Comparison of ENCODE assay signal across 24 cellular contexts in the genomic region with DNA sequence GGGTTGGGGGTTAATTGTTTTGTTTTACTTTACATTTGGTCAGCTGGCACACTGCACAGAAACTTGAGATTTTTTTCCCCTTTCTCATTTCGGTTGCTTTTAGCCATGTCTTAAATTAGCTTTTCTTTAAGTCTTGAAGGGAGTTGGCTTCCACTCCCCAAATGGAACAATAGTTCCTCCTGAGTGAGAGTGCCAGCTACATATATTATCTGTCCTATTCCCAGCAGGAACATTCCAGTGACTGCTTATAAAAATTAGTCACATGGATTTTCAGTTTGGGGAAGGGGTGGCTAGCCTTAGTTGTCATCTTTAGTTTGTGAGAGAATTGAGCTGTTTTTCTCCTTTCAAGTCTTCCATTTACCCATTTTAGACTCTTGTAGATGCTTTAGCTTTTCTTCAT.
A peak's percentile ranks its signal among the peaks of the same experiment; 100 is the strongest.
DNase-seq lines count a peak whose midpoint lies in the region; ATAC-seq, FAIRE-seq and TF ChIP-seq lines count a peak whose summit lies in the region.
"Had no signal": no experiment of that assay in that cellular context is flagged by ENCODE, and none has a peak within 500 bp of the region (broad histone marks: within the 10 kb centered on the region; RNA-seq: fewer than 3 reads in every experiment).

No MANE protein-coding gene starts in this region.

- H3K4me1 ChIP-seq in GM23338 (ENCODE audit: insufficient read depth) (peaks cover 12% of the 10 kb centered on the region), trophoblast cell (ENCODE audit: control insufficient read depth in 1 of 2, insufficient read depth in 2 of 2, low read length in 2 of 2) (peaks cover 0 to 2% of the 10 kb centered on the region in 2 experiments), HepG2 (ENCODE audit: insufficient read depth, low read length) (no peaks in the 10 kb centered on the region)

- H3K9me3 ChIP-seq in trophoblast cell (ENCODE audit: insufficient read depth, low read depth, low read length) (no peaks in the 10 kb centered on the region), HepG2 (ENCODE audit: low read length) (no peaks in the 10 kb centered on the region)
- H3K9me3 ChIP-seq: gastroesophageal sphincter, suprapubic skin had no signal

- no peak overlapping the region for H2BK5ac ChIP-seq in trophoblast cell (ENCODE audit: low read depth, low read length, poor library complexity)

- H3K4me1 Mint-ChIP-seq in GM23338: peaks cover 20% of the 10 kb centered on the region; the same call in 2 of the 3 replicates
- H3K4me1 Mint-ChIP-seq: CD4-positive, CD25-positive, alpha-beta regulatory T cell had no signal

- peaks cover 1% of the 10 kb centered on the region for H3K79me1 ChIP-seq in trophoblast cell (ENCODE audit: low read length)

- ATAC-seq in GM23338 (no peak), HepG2 (no peak), HG02884 (IDR thresholded peaks at IDR 0.05; ENCODE audit: unreplicated experiment) (no peak)
- ATAC-seq: gastroesophageal sphincter, left colon, PC-3 had no signal

- no peak for TF ChIP-seq POLR2A in HepG2 (IDR thresholded peaks at IDR 0.05; ENCODE audit: insufficient read depth in 1 of 2, low read depth in 2 of 2, low read length in 2 of 2)

- H3K27me3 ChIP-seq in GM23338 (ENCODE audit: insufficient read depth) (no peaks in the 10 kb centered on the region), trophoblast cell (ENCODE audit: insufficient read depth, low read length) (no peaks in the 10 kb centered on the region), HepG2 (ENCODE audit: control insufficient read depth in 1 of 2, insufficient read depth in 2 of 2, low read length in 2 of 2) (no peaks in the 10 kb centered on the region)
- H3K27me3 ChIP-seq: gastroesophageal sphincter, suprapubic skin had no signal

- no peaks in the 10 kb centered on the region for H3K27me3 Mint-ChIP-seq in GM23338 (ENCODE audit: insufficient read depth, low read depth, poor library complexity)
- H3K27me3 Mint-ChIP-seq: CD4-positive, CD25-positive, alpha-beta regulatory T cell had no signal

- no peak overlapping the region for H4K91ac ChIP-seq in trophoblast cell (ENCODE audit: low read depth, low read length)

- H3K36me3 Mint-ChIP-seq in GM23338 (ENCODE audit: low read depth): peaks cover 20% of the 10 kb centered on the region

- in situ Hi-C loops in HepG2 (cut with HindIII; ENCODE audit: extremely low pct_ligation_motif_present, low pct_unique_long_range_greater_than_20kb): no loop called here

- no TSS peak for BruUV-seq in HepG2 (replicated peaks; lab: Mats Ljungman, UMichigan)

- no peak overlapping the region for H3K23ac ChIP-seq in trophoblast cell (ENCODE audit: low read length)

- H3F3A ChIP-seq in GM23338 (replicated peaks; ENCODE audit: low read depth): no peaks in the 10 kb centered on the region

- peak overlapping the region; percentile 21; the same call in 1 of the 2 replicates for H3K27ac ChIP-seq in GM23338 (ENCODE audit: low read depth)
- H3K27ac ChIP-seq in trophoblast cell (ENCODE audit: low read depth, low read length): peak overlapping the region; percentile 81
- no peak overlapping the region for H3K27ac ChIP-seq in HepG2 (ENCODE audit: extremely low read length, insufficient read depth, low read length)
- H3K27ac ChIP-seq: gastroesophageal sphincter, suprapubic skin had no signal

- no peaks in the 10 kb centered on the region; the same call in 1 of the 2 replicates for H3K9me2 ChIP-seq in GM23338 (ENCODE audit: insufficient read depth)

- no peak for TF ChIP-seq EP300 in HepG2 (IDR thresholded peaks at IDR 0.05; ENCODE audit: low read depth in 2 of 2, low read length in 2 of 2)
- no peak for TF ChIP-seq EP300 in HepG2 (CRISPR knock-in tag; IDR thresholded peaks at IDR 0.05; ENCODE audit: borderline replicate concordance)

- CTCF ChIA-PET in HepG2 (lab: Yijun Ruan, JAX; ENCODE audit: low intra/inter-chr PET ratio, low total read pairs): no interaction called here

- H3K79me2 ChIP-seq in GM23338 (replicated peaks; ENCODE audit: insufficient read depth): no peaks in the 10 kb centered on the region
- no peaks in the 10 kb centered on the region for H3K79me2 ChIP-seq in trophoblast cell (ENCODE audit: control insufficient read depth, insufficient read depth, low read length, poor library complexity)
- H3K79me2 ChIP-seq in HepG2 (ENCODE audit: insufficient read depth, low read length): no peaks in the 10 kb centered on the region

- H3K36me3 ChIP-seq in GM23338 (ENCODE audit: insufficient read depth) (no peaks in the 10 kb centered on the region), trophoblast cell (ENCODE audit: control insufficient read depth in 1 of 2, insufficient read depth in 2 of 2, low read length in 2 of 2) (no peaks in the 10 kb centered on the region), HepG2 (replicated peaks in 1 of 2; ENCODE audit: control insufficient read depth in 1 of 2, insufficient read depth in 2 of 2, low read length in 2 of 2) (no peaks in the 10 kb centered on the region)
- H3K36me3 ChIP-seq: gastroesophageal sphincter, suprapubic skin had no signal

- TF ChIP-seq CTCF in GM23338 (conservative IDR thresholded peaks at IDR 0.05; ENCODE audit: low read depth in 2 of 2) (no peak), fibroblast of the aortic adventitia (IDR thresholded peaks at IDR 0.05; ENCODE audit: insufficient read depth, low read length) (no peak), HepG2 (CRISPR knock-in tag; IDR thresholded peaks at IDR 0.05) (no peak)

- H3K4ac ChIP-seq in trophoblast cell (ENCODE audit: low read depth, low read length): no peak overlapping the region

- FAIRE-seq in TTC549 (lab: Jason Lieb, UNC) (peak; percentile 31), HepG2 (lab: Jason Lieb, UNC) (no peak)
- FAIRE-seq: endothelial cell of umbilical vein had no signal

- no peaks in the 10 kb centered on the region for H4K20me1 ChIP-seq in GM23338 (replicated peaks; ENCODE audit: insufficient read depth)
- H4K20me1 ChIP-seq in HepG2 (ENCODE audit: insufficient read depth, low read length): no peaks in the 10 kb centered on the region

- H3K4me2 ChIP-seq in GM23338 (no peak overlapping the region), trophoblast cell (ENCODE audit: low read length) (no peak overlapping the region), HepG2 (ENCODE audit: low read depth, low read length) (no peak overlapping the region)

- POLR2A ChIA-PET in HepG2 (lab: Yijun Ruan, JAX): no interaction called here

- DNase-seq in GM23338 (ENCODE audit: low spot score) (no peak), fibroblast of the aortic adventitia (ENCODE audit: low read depth) (peak; percentile 7), trophoblast cell (no peak), HepG2 (ENCODE audit: low spot score) (no peak), cerebellar cortex (ENCODE audit: low spot score) (no peak), NOMO-1 treated with DMSO at 0.1 percent for 48 hours (lab: John Stamatoyannopoulos, UW; ENCODE audit: unreplicated experiment) (no peak)
- DNase-seq: activated CD4-positive, CD25-positive, alpha-beta regulatory T cell; activated naive CD4-positive, alpha-beta T cell treated with anti-CD3 and anti-CD28 coated beads, Interleukin-2, amount 50 U/mL, for 16 hours; activated T-cell treated with anti-CD3 and anti-CD28 coated beads, Interleukin-2, amount 50 U/mL, for 48 hours; CD4-positive, CD25-positive, alpha-beta regulatory T cell; cortex of kidney; DMS79; left colon; NCI-H1694 treated with DMSO at 0.1 percent for 48 hours; occipital lobe; PC-3; SHP77 treated with DMSO at 0.1 percent for 48 hours; stimulated activated CD4-positive, alpha-beta T cell treated with anti-CD3 and anti-CD28 coated beads, Interleukin-15, amount 100 ng/mL, for 24 hours; T-helper 2 cell had no signal

- TF ChIP-seq RAD21 in HepG2 (CRISPR knock-in tag; IDR thresholded peaks at IDR 0.05): no peak

- WGBS in trophoblast cell (ENCODE audit: extremely low coverage, insufficient coverage, insufficient read length): no CpG with 5 or more reads among the region's 1 CpG
- whole genome bisulfite sequencing in HepG2 (ENCODE audit: low lambda C conversion rate): 0% methylated on average over 1 of the region's 1 CpG

- H3K4me3 ChIP-seq in GM23338: no peak overlapping the region
- H3K4me3 ChIP-seq in fibroblast of the aortic adventitia (ENCODE audit: low read depth, low read length): no peak overlapping the region
- no peak overlapping the region for H3K4me3 ChIP-seq in trophoblast cell (ENCODE audit: low read depth, low read length)
- no peak overlapping the region for H3K4me3 ChIP-seq in HepG2 (replicated peaks in 1 of 3; ENCODE audit: insufficient read depth in 1 of 3, low read depth in 2 of 3, low read length in 3 of 3)
- H3K4me3 ChIP-seq: gastroesophageal sphincter, suprapubic skin had no signal

- H2BK120ac ChIP-seq in trophoblast cell (ENCODE audit: insufficient read depth, low read length, poor library complexity): no peak overlapping the region

- no peak overlapping the region for H3K18ac ChIP-seq in trophoblast cell (ENCODE audit: low read length)

- no peak overlapping the region for H3K9ac ChIP-seq in trophoblast cell (ENCODE audit: low read length)
- H3K9ac ChIP-seq in HepG2 (ENCODE audit: insufficient read depth, low read depth, low read length): no peak overlapping the region

- no peak overlapping the region for H4K12ac ChIP-seq in trophoblast cell (ENCODE audit: low read depth, low read length)

- no peak overlapping the region for H2BK12ac ChIP-seq in trophoblast cell (ENCODE audit: low read length)

- H3K14ac ChIP-seq in trophoblast cell (ENCODE audit: low read length): no peak overlapping the region

- 0 out of 2 replicates have a peak overlapping the region, but pooled peaks have one; percentile 8 for H3K27ac Mint-ChIP-seq in GM23338
- H3K27ac Mint-ChIP-seq: CD4-positive, CD25-positive, alpha-beta regulatory T cell had no signal

- intact Hi-C loops in HepG2 (cut with micrococcal nuclease; ENCODE audit: unreplicated experiment): no loop called here

- H2AFZ ChIP-seq in GM23338 (no peak overlapping the region), trophoblast cell (ENCODE audit: insufficient read depth, low read length, poor library complexity) (no peak overlapping the region), HepG2 (ENCODE audit: low read length) (no peak overlapping the region)

- H3K4me3 Mint-ChIP-seq in GM23338: no peak overlapping the region
- H3K4me3 Mint-ChIP-seq: CD4-positive, CD25-positive, alpha-beta regulatory T cell had no signal

- no peak overlapping the region for H2AK5ac ChIP-seq in trophoblast cell (ENCODE audit: low read length)

- no peak overlapping the region for H4K8ac ChIP-seq in trophoblast cell (ENCODE audit: low read depth, low read length)

- peaks cover 11% of the 10 kb centered on the region; the same call in 2 of the 3 replicates for H3K9me3 Mint-ChIP-seq in GM23338

TF ChIP-seq in GM23338, 12 proteins besides CTCF, POLR2A, EP300 and RAD21 (continues in another document):
- TF ChIP-seq STAT1 (IDR thresholded peaks at IDR 0.05; ENCODE audit: unreplicated experiment): no peak

TF ChIP-seq in HepG2, 621 proteins besides CTCF, POLR2A, EP300 and RAD21 (continues in another document):
- TF ChIP-seq ZNF143 (CRISPR knock-in tag; IDR thresholded peaks at IDR 0.05): no peak
- no peak for TF ChIP-seq RBM22 (optimal IDR thresholded peaks at IDR 0.05; ENCODE audit: low read length)
- no peak for TF ChIP-seq ISX (CRISPR knock-in tag; conservative IDR thresholded peaks at IDR 0.05)
- no peak for TF ChIP-seq FOXM1 (CRISPR knock-in tag; IDR thresholded peaks at IDR 0.05)
- TF ChIP-seq ZNF768 (CRISPR knock-in tag; IDR thresholded peaks at IDR 0.05): no peak
- no peak for TF ChIP-seq ZNF720 (CRISPR knock-in tag; IDR thresholded peaks at IDR 0.05)
